Comparison of ENCODE assay signal across 1 cellular context in the genomic region with DNA sequence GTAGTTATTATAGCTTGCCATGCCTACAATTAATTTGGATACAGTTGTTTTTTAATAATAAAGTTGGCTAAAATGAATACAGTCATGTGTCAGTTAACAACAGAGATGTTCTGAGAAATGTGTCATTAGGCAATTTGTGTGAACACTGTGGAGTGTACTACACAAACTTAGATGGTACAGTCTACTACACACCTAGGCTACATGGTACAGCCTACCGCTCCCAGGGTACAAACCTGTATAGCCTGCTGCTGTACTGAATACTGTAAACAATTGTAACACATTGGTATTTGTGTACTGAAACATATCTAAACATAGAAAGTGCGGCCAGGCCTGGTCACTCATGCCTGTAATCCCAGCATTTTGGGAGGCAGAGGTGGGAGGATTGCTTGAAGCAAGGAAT.
TF ChIP-seq lines count a peak whose summit lies in the region.

No MANE protein-coding gene starts in this region.

TF ChIP-seq in K562, 482 proteins besides CTCF, POLR2A, EP300 and RAD21:
- TF ChIP-seq ZNF133 (CRISPR knock-in tag; IDR thresholded peaks at IDR 0.05) (no peak), HNRNPL (IDR thresholded peaks at IDR 0.05; ENCODE audit: low read depth, low read length) (no peak), ZNF23 (CRISPR knock-in tag; IDR thresholded peaks at IDR 0.05) (no peak)
- TF ChIP-seq, protein P1, sequence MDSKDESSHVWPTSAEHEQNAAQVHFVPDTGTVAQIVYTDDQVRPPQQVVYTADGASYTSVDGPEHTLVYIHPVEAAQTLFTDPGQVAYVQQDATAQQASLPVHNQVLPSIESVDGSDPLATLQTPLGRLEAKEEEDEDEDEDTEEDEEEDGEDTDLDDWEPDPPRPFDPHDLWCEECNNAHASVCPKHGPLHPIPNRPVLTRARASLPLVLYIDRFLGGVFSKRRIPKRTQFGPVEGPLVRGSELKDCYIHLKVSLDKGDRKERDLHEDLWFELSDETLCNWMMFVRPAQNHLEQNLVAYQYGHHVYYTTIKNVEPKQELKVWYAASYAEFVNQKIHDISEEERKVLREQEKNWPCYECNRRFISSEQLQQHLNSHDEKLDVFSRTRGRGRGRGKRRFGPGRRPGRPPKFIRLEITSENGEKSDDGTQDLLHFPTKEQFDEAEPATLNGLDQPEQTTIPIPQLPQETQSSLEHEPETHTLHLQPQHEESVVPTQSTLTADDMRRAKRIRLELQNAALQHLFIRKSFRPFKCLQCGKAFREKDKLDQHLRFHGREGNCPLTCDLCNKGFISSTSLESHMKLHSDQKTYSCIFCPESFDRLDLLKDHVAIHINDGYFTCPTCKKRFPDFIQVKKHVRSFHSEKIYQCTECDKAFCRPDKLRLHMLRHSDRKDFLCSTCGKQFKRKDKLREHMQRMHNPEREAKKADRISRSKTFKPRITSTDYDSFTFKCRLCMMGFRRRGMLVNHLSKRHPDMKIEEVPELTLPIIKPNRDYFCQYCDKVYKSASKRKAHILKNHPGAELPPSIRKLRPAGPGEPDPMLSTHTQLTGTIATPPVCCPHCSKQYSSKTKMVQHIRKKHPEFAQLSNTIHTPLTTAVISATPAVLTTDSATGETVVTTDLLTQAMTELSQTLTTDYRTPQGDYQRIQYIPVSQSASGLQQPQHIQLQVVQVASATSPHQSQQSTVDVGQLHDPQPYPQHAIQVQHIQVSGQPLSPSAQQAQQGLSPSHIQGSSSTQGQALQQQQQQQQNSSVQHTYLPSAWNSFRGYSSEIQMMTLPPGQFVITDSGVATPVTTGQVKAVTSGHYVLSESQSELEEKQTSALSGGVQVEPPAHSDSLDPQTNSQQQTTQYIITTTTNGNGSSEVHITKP (IDR thresholded peaks at IDR 0.05; ENCODE audit: partially characterized antibody) = peak; percentile 76
TF ChIP-seq in K562: peak in this region for 1.
